ENCODE assay signal across 18 cellular contexts in genomic region chr7:152423991-152424347, GRCh38.
"Had no signal": no experiment of that assay in that cellular context is flagged by ENCODE, and none has a peak within 500 bp of the region (broad histone marks: within the 10 kb centered on the region; RNA-seq: fewer than 3 reads in every experiment).

No MANE protein-coding gene starts in this region.

- H3K27ac Mint-ChIP-seq: nephron; stimulated activated memory B cell treated with anti-CD40 and anti-IgM and Interleukin-4, amounts not matched to agents 10 μg/mL and 1 μg/mL and 100 μg/mL, for 72 hours had no signal

- DNase-seq: cortex of kidney; dorsolateral prefrontal cortex; effector CD8-positive, alpha-beta T cell; heart left ventricle; hippocampal formation; left colon; left ventricle myocardium superior; mesendoderm; naive B cell; retina; right lobe of liver; stimulated activated CD4-positive, alpha-beta T cell treated with anti-CD3 and anti-CD28 coated beads, Interleukin-4, amount 100 ng/mL, for 1 hour; stimulated activated CD8-positive, alpha-beta memory T cell treated with anti-CD3 and anti-CD28 coated beads, Interleukin-4, amount 100 ng/mL, for 48 hours; stomach; substantia nigra; transverse colon had no signal

- ATAC-seq: right lobe of liver had no signal

- H3K27me3 Mint-ChIP-seq: naive B cell; stimulated activated memory B cell treated with anti-CD40 and anti-IgM and Interleukin-4, amounts not matched to agents 10 μg/mL and 1 μg/mL and 100 μg/mL, for 72 hours had no signal

- H3K4me3 Mint-ChIP-seq: nephron; stimulated activated memory B cell treated with anti-CD40 and anti-IgM and Interleukin-4, amounts not matched to agents 10 μg/mL and 1 μg/mL and 100 μg/mL, for 72 hours had no signal
